In genomic region chr5:111756701-111757581, GRCh38 we compare ENCODE assay signal across 8 cellular contexts. TPM values are rescaled to one million over a fixed set of nuclear protein-coding genes. Genes with fewer than 3 reads are reported as not detected.
DNase-seq lines count a peak whose midpoint lies in the region; TF ChIP-seq lines count a peak whose summit lies in the region.

A gene with protein sequence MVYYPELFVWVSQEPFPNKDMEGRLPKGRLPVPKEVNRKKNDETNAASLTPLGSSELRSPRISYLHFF (minus strand): TSS chr5:111757194. CDS start chr5:111755772, 1,422 bp downstream.

- H3K9me3 Mint-ChIP-seq in nephron progenitor cell = peaks cover 10% of the 10 kb centered on the region

- peak within 1 kb of the TSS; percentile 98 for H3K27ac Mint-ChIP-seq in nephron progenitor cell

- DNase-seq in Daoy (ENCODE audit: low read depth) (peak; percentile 97), GOT3 (lab: John Stamatoyannopoulos, UW) (peak; percentile 96), Kasumi-1 (lab: John Stamatoyannopoulos, UW) (peak; percentile 81 to 82), RKO (ENCODE audit: low spot score) (peak; percentile 91), fibroblast of the conjunctiva (ENCODE audit: low read depth) (peak; percentile 86), nephron progenitor cell (peak; percentile 77), stromal cell of bone marrow (ENCODE audit: low read depth) (peak; percentile 94)
- peak; percentile 30 for DNase-seq in activated effector memory CD4-positive, alpha-beta T cell treated with Interleukin-2 at 50 U/mL for 16 hours

- TF ChIP-seq CTCF in nephron progenitor cell (IDR thresholded peaks at IDR 0.05) = peak; percentile 9

- peaks cover 30% of the 10 kb centered on the region for H3K36me3 Mint-ChIP-seq in nephron progenitor cell (ENCODE audit: low read depth)

- peaks cover 63% of the 10 kb centered on the region for H3K4me1 Mint-ChIP-seq in nephron progenitor cell

- peak within 1 kb of the TSS; percentile 93 for H3K4me3 Mint-ChIP-seq in nephron progenitor cell

- no peaks in the 10 kb centered on the region for H3K27me3 Mint-ChIP-seq in nephron progenitor cell (ENCODE audit: low read depth, poor library complexity)

RNA-seq across cellular contexts. Expression of the gene that starts here (rescaled TPM):
- 171 and 173 TPM in 2 replicates for total RNA-seq in Daoy (2014; rRNA removed; shearing (Covaris generic))

Comparison
In these comparisons a context has a peak if more than half of its experiments do, and no peak if none do; other contexts are left out.
1. Peak in every context shown above with its lines: DNase-seq.
2. DNase-seq: peak in every context shown above with its lines; median percentile 97 in Daoy; 96 in GOT3; 94 in stromal cell of bone marrow; 91 in RKO; 86 in fibroblast of the conjunctiva; 82 in Kasumi-1; 77 in nephron progenitor cell; 30 in activated effector memory CD4-positive, alpha-beta T cell treated with Interleukin-2 at 50 U/mL for 16 hours.